In the genomic region with DNA sequence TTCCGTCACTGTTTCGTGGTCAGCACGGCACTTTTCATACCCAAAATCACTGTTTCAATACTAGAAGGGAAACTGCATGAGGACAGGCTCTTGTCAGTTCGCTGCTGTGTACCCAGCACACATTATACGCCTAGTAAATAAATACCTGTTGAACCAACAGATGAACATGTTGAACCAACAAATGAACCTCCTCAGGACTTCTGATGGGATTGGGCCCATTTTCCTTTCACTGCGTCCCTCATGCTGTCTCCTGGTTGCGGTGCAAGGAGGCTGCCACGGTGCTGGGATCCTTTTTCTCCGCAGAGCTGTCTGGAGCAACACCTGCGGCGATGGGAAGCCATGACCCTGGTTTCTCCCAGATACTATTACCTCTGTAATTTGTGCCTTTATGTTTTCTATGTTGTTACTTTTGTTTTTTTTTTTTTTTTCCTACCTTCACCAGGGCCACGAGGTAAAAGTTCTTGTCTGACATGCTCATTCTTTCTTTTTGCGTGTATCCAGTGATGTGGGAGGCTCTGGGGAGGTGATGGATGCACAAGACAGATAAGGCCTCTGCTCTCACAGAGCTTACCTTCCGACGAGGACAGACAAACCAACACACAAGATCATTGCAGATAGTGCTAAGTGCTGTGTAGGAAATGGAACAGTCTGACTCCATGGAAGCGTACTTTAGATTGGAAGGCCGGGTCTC, we compare ENCODE assay signal across 8 cellular contexts. TPM values are rescaled to one million over a fixed set of nuclear protein-coding genes. Genes with fewer than 3 reads are reported as not detected.
DNase-seq lines count a peak whose midpoint lies in the region; ATAC-seq, FAIRE-seq and TF ChIP-seq lines count a peak whose summit lies in the region.

No MANE protein-coding gene starts in this region.

- H3K9ac ChIP-seq in GM12878 (ENCODE audit: control insufficient read depth, insufficient read depth, low read length): peak overlapping the region; percentile 93

- peak overlapping the region; percentile 88 for H3K27ac Mint-ChIP-seq in activated naive CD4-positive, alpha-beta T cell treated with anti-CD3 and anti-CD28 coated beads, Interleukin-2, amount 50 U/mL, for 24 hours

- H3K79me2 ChIP-seq in GM12878 (ENCODE audit: control insufficient read depth, insufficient read depth, low read length): peaks cover 58% of the 10 kb centered on the region

- intact Hi-C loops in GM12878 (cut with micrococcal nuclease; ENCODE audit: unreplicated experiment): loop anchor here (5.0 kb wide), 1 partner anchor 83 kb away; a partner anchor contains a TSS

- RAD21 ChIA-PET in GM12878 (lab: Charles Lee; ENCODE audit: unreplicated experiment): interaction anchor here (1.4 to 1.8 kb wide), 2 partner anchors 13 to 58 kb away, joined by 3 to 12 read pairs; no protein-coding TSS in a partner anchor

- SMC1A ChIA-PET in GM12878 (lab: Charles Lee; ENCODE audit: uncharacterized antibody, unreplicated experiment): no interaction called here

- H3K36me3 ChIP-seq in GM12878 (ENCODE audit: control insufficient read depth in 2 of 2, insufficient read depth in 2 of 2, low read length in 1 of 2) (peaks cover 0 to 12% of the 10 kb centered on the region in 2 experiments; a peak in 1 of 4 replicates), lung (ENCODE audit: control insufficient read depth in 2 of 2, insufficient read depth in 2 of 2, low read length in 2 of 2) (no peaks in the 10 kb centered on the region), upper lobe of left lung (peaks cover 0 to 5% (median 0%) of the 10 kb centered on the region in 4 donors)

- POLR2A ChIA-PET in GM12878 (lab: Charles Lee): interaction anchor here (1.2 kb wide), 1 partner anchor 17 kb away, joined by 5 read pairs; no protein-coding TSS in a partner anchor

- BruUV-seq in GM12878 (replicated peaks; lab: Mats Ljungman, UMichigan): no TSS peak

- no peaks in the 10 kb centered on the region; the same call in 2 of the 3 replicates for H3K9me3 ChIP-seq in GM12878 (replicated peaks; ENCODE audit: control insufficient read depth, insufficient read depth, low read length)
- peaks cover 0 to 2% of the 10 kb centered on the region in 2 donors for H3K9me3 ChIP-seq in lung (ENCODE audit: control insufficient read depth in 2 of 2, insufficient read depth in 1 of 2, low read length in 1 of 2)
- no peaks in the 10 kb centered on the region for H3K9me3 ChIP-seq in upper lobe of left lung

- H2AFZ ChIP-seq in GM12878 (ENCODE audit: control insufficient read depth, low read depth, low read length): no peak overlapping the region

- in situ Hi-C loops in GM12878 (cut with MboI): loop anchor here (10.0 kb wide), 3 partner anchors 265 to 995 kb away; a partner anchor contains a TSS

- H3K4me1 Mint-ChIP-seq in activated naive CD4-positive, alpha-beta T cell treated with anti-CD3 and anti-CD28 coated beads, Interleukin-2, amount 50 U/mL, for 24 hours: peaks cover 56% of the 10 kb centered on the region

- peaks cover 13% of the 10 kb centered on the region for H3K4me1 ChIP-seq in GM12878 (ENCODE audit: control insufficient read depth, insufficient read depth, low read length)
- H3K4me1 ChIP-seq in lung (ENCODE audit: control insufficient read depth in 2 of 2, insufficient read depth in 2 of 2, low read length in 2 of 2): peaks cover 10 to 21% of the 10 kb centered on the region in 2 donors
- peaks cover 24 to 47% (median 30%) of the 10 kb centered on the region in 4 donors for H3K4me1 ChIP-seq in upper lobe of left lung

- H3K27me3 Mint-ChIP-seq in activated naive CD4-positive, alpha-beta T cell treated with anti-CD3 and anti-CD28 coated beads, Interleukin-2, amount 50 U/mL, for 24 hours: no peaks in the 10 kb centered on the region

- CTCF ChIA-PET in GM12878 (lab: Yijun Ruan, JAX): interaction anchor here (1.1 kb wide), 1 partner anchor 18 kb away, joined by 3 read pairs; no protein-coding TSS in a partner anchor

- FAIRE-seq in GM12878 (lab: Jason Lieb, UNC): no peak

- TF ChIP-seq CTCF in GM12878 (IDR thresholded peaks at IDR 0.05 in 2 of 3, conservative IDR thresholded peaks at IDR 0.05 in 1 of 3; ENCODE audit: control insufficient read depth in 2 of 3, extremely low read depth in 1 of 3, insufficient read depth in 1 of 3, low read depth in 3 of 3, low read length in 3 of 3): no peak
- no peak for TF ChIP-seq CTCF in lung (IDR thresholded peaks at IDR 0.05; ENCODE audit: control extremely low read depth, extremely low read depth)
- TF ChIP-seq CTCF in upper lobe of left lung (IDR thresholded peaks at IDR 0.05): no peak

- DNase-seq in activated naive CD4-positive, alpha-beta T cell (lab: John Stamatoyannopoulos, UW): no peak
- DNase-seq in GM12878 (ENCODE audit: low read depth, low spot score) (no peak), lung (ENCODE audit: low spot score) (no peak), upper lobe of left lung (no peak), inferior parietal cortex (ENCODE audit: extremely low spot score) (no peak), NCI-H1092 treated with DMSO at 0.1 percent for 48 hours (lab: John Stamatoyannopoulos, UW) (no peak)
- no peak for DNase-seq in activated effector memory CD4-positive, alpha-beta T cell treated with Interleukin-2 at 50 U/mL for 16 hours

- TF ChIP-seq POLR2A in GM12878 (IDR thresholded peaks at IDR 0.05; ENCODE audit: low read depth, low read length) (no peak), upper lobe of left lung (IDR thresholded peaks at IDR 0.05) (no peak)

- peaks cover 23% of the 10 kb centered on the region for H3K36me3 Mint-ChIP-seq in activated naive CD4-positive, alpha-beta T cell treated with anti-CD3 and anti-CD28 coated beads, Interleukin-2, amount 50 U/mL, for 24 hours

- H3K9me3 Mint-ChIP-seq in activated naive CD4-positive, alpha-beta T cell treated with anti-CD3 and anti-CD28 coated beads, Interleukin-2, amount 50 U/mL, for 24 hours: no peaks in the 10 kb centered on the region

- no peak for TF ChIP-seq RAD21 in GM12878 (IDR thresholded peaks at IDR 0.05; ENCODE audit: insufficient read depth, low read depth, low read length)

- H3K4me3 ChIP-seq in GM12878: peak overlapping the region; percentile 81
- H3K4me3 ChIP-seq in lung: peak overlapping the region; percentile 99
- H3K4me3 ChIP-seq in upper lobe of left lung: peak overlapping the region; percentile 51 to 97 (median 82)

- peak overlapping the region; percentile 91 for H3K27ac ChIP-seq in GM12878 (ENCODE audit: control insufficient read depth, insufficient read depth)
- peak overlapping the region; percentile 81 to 100 for H3K27ac ChIP-seq in lung (ENCODE audit: low read depth in 1 of 2, low read length in 1 of 2)
- peak overlapping the region; percentile 93 to 98 (median 96) for H3K27ac ChIP-seq in upper lobe of left lung

- H3K27me3 ChIP-seq in GM12878 (replicated peaks in 1 of 2; ENCODE audit: control insufficient read depth in 2 of 2, insufficient read depth in 2 of 2, low read length in 1 of 2) (no peaks in the 10 kb centered on the region), lung (ENCODE audit: control insufficient read depth, insufficient read depth) (no peaks in the 10 kb centered on the region), upper lobe of left lung (no peaks in the 10 kb centered on the region)

- 70% methylated on average over 17 of the region's 17 CpGs for WGBS in GM12878 (ENCODE audit: insufficient coverage, insufficient replicate concordance, low lambda C conversion rate, missing lambda C conversion rate)
- 72 to 76% methylated on average over 17 of the region's 17 CpGs for WGBS in lung, 2 donors
- WGBS in upper lobe of left lung, 2 donors: 73 to 74% methylated on average over 17 of the region's 17 CpGs

- TF ChIP-seq EP300 in GM12878 (IDR thresholded peaks at IDR 0.05; ENCODE audit: borderline replicate concordance in 1 of 2, control insufficient read depth in 1 of 2, low read depth in 2 of 2, low read length in 2 of 2): no peak
- no peak for TF ChIP-seq EP300 in upper lobe of left lung (IDR thresholded peaks at IDR 0.05)

- no peaks in the 10 kb centered on the region; the same call in none of the 2 replicates for H4K20me1 ChIP-seq in GM12878 (ENCODE audit: control insufficient read depth, insufficient read depth)

- peak overlapping the region; percentile 92 for H3K4me3 Mint-ChIP-seq in activated naive CD4-positive, alpha-beta T cell treated with anti-CD3 and anti-CD28 coated beads, Interleukin-2, amount 50 U/mL, for 24 hours

- peak overlapping the region; percentile 94 for H3K4me2 ChIP-seq in GM12878 (ENCODE audit: control insufficient read depth, insufficient read depth)

- ATAC-seq in GM12878 (no peak), lung (ENCODE audit: insufficient read depth, low FRiP score) (no peak), upper lobe of left lung (ENCODE audit: low FRiP score in 2 of 2) (no peak)

TF ChIP-seq in GM12878, 131 proteins besides CTCF, POLR2A, EP300 and RAD21 (continues in another document):
- 0 out of 2 replicates have a peak, but pooled peaks have one; percentile 25 for TF ChIP-seq CHD2 (IDR thresholded peaks at IDR 0.05; ENCODE audit: borderline replicate concordance, low read depth, low read length)
- no peak for TF ChIP-seq IKZF2 (IDR thresholded peaks at IDR 0.05)
- TF ChIP-seq CREM (IDR thresholded peaks at IDR 0.05; ENCODE audit: low read depth): 0 out of 2 replicates have a peak, but pooled peaks have one; percentile 2
- peak; percentile 52; the same call in 1 of the 2 replicates for TF ChIP-seq RUNX3 (IDR thresholded peaks at IDR 0.05; ENCODE audit: low read length)
- TF ChIP-seq CEBPB (IDR thresholded peaks at IDR 0.05; ENCODE audit: borderline replicate concordance in 1 of 2, low read depth in 2 of 2, low read length in 2 of 2): no peak

RNA-seq across cellular contexts. Expression of a gene that starts 1.1 kb away (rescaled TPM):
- 50.4 and 50.9 TPM in 2 replicates for total RNA-seq in GM12878 (2013; cell fraction: nucleolus; rRNA removed)
- 6.2 and 8.4 TPM in 2 replicates for total RNA-seq in GM12878 (2014; rRNA removed)
- total RNA-seq in GM12878 (2014; rRNA removed; fragmentation: Illumina TruSeq; extraction: Trizol): 14.2 and 15.3 TPM in 2 replicates
- 27.0 and 28.0 TPM in 2 replicates for total RNA-seq in GM12878 (2021)
- polyA plus RNA-seq in GM12878 (2011; ENCODE audit: low read depth): 14.0 TPM
- 22.7 and 30.7 TPM in 2 replicates for polyA plus RNA-seq in GM12878 (2011; rRNA removed)
- 14.6 and 20.7 TPM in 2 replicates for polyA plus RNA-seq in GM12878 (2011; cell fraction: cytosol; rRNA removed)
- polyA plus RNA-seq in GM12878 (2011; cell fraction: nucleus; rRNA removed): 17.2 and 18.4 TPM in 2 replicates
- polyA plus RNA-seq in GM12878 (2012): 18.6 and 22.0 TPM in 2 replicates
- 28.6 and 40.3 TPM in 2 replicates for polyA plus RNA-seq in GM12878 (2014; fragmentation: Illumina TruSeq; extraction: Trizol)
- 10 to 100 TPM in 1 of 2 experiments, 1 to 10 TPM in 1; 3.2 to 10.7 TPM for polyA plus RNA-seq in GM12878 (2014; fragmentation: Nextera tagmentation; extraction: Ambion mirVana)
- 18.2 and 18.3 TPM in 2 replicates for polyA plus RNA-seq in GM12878 (2014; rRNA removed)
- polyA plus RNA-seq in GM12878 (2016; fragmentation: Nextera tagmentation; extraction: Ambion mirVana): 10 to 100 TPM; 26.8 to 28.2 TPM
- polyA minus RNA-seq in GM12878 (2011; rRNA and poly(A)+ RNA removed): 14.4 and 17.3 TPM in 2 replicates
- polyA minus RNA-seq in GM12878 (2011; cell fraction: cytosol; rRNA and poly(A)+ RNA removed): 7.9 and 8.4 TPM in 2 replicates
- 13.2 and 17.6 TPM in 2 replicates for polyA minus RNA-seq in GM12878 (2011; cell fraction: nucleus; rRNA and poly(A)+ RNA removed)
- 10 to 100 TPM; 24.6 to 44.7 TPM for total RNA-seq in lung
- 10 to 100 TPM; 21.3 to 23.5 TPM for polyA plus RNA-seq in lung
- total RNA-seq in upper lobe of left lung: 10 to 100 TPM; 13.8 to 48.2 (median 33.7) TPM
